In the genomic region with DNA sequence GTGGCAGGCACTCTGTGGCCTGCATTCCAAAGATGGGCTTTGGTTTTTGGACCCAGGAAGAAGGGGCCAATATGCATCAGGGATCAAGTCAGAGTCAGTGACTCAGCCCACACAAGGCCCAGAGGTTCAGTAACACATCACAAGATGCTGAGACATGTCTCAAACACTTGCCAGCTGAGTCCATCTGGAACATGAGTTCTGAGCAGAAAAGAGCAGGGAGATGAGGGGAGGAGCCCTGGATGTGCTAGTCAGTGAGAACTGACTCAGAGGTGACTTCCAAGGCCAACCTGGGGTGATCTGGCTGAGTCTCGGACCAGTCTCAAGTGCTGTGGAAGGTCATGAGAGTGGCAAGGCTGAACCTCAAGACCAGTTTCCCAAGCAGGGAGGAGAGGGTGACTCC, we compare ENCODE assay signal across 9 cellular contexts.
DNase-seq lines count a peak whose midpoint lies in the region; ATAC-seq and TF ChIP-seq lines count a peak whose summit lies in the region.
"Had no signal": no experiment of that assay in that cellular context is flagged by ENCODE, and none has a peak within 500 bp of the region (broad histone marks: within the 10 kb centered on the region; RNA-seq: fewer than 3 reads in every experiment).

No MANE protein-coding gene starts in this region.

- no peaks in the 10 kb centered on the region for H3K36me3 ChIP-seq in hepatocyte (replicated peaks; ENCODE audit: insufficient read depth, low read depth)

- H2AFZ ChIP-seq in hepatocyte: no peak overlapping the region

- H3K4me1 Mint-ChIP-seq in stimulated activated effector memory CD8-positive, alpha-beta T cell treated with anti-CD3 and anti-CD28 coated beads, Interleukin-12 subunit alpha, Interleukin-12 subunit beta, amount 100 ng/mL, for 72 hours: peaks cover 30% of the 10 kb centered on the region
- no peaks in the 10 kb centered on the region for H3K4me1 Mint-ChIP-seq in progenitor cell of endocrine pancreas (ENCODE audit: low read depth)

- no peaks in the 10 kb centered on the region for H3K27me3 Mint-ChIP-seq in progenitor cell of endocrine pancreas

- no peak overlapping the region for H3K27ac Mint-ChIP-seq in stimulated activated effector memory CD8-positive, alpha-beta T cell treated with anti-CD3 and anti-CD28 coated beads, Interleukin-12 subunit alpha, Interleukin-12 subunit beta, amount 100 ng/mL, for 72 hours
- H3K27ac Mint-ChIP-seq in progenitor cell of endocrine pancreas: no peak overlapping the region

- H3K4me3 Mint-ChIP-seq in stimulated activated effector memory CD8-positive, alpha-beta T cell treated with anti-CD3 and anti-CD28 coated beads, Interleukin-12 subunit alpha, Interleukin-12 subunit beta, amount 100 ng/mL, for 72 hours: no peak overlapping the region
- no peak overlapping the region for H3K4me3 Mint-ChIP-seq in progenitor cell of endocrine pancreas (ENCODE audit: low read depth)

- ATAC-seq in stimulated activated effector memory CD8-positive, alpha-beta T cell treated with anti-CD3 and anti-CD28 coated beads, Interleukin-12 subunit alpha, Interleukin-12 subunit beta, amount 100 ng/mL, for 72 hours: peak; percentile 16

- H3K9me3 Mint-ChIP-seq in stimulated activated effector memory CD8-positive, alpha-beta T cell treated with anti-CD3 and anti-CD28 coated beads, Interleukin-12 subunit alpha, Interleukin-12 subunit beta, amount 100 ng/mL, for 72 hours: no peaks in the 10 kb centered on the region
- H3K9me3 Mint-ChIP-seq in progenitor cell of endocrine pancreas (ENCODE audit: low read depth): no peaks in the 10 kb centered on the region

- TF ChIP-seq CTCF in HFF-Myc (IDR thresholded peaks at IDR 0.05; ENCODE audit: low read depth, low read length, missing control alignments): no peak
- no peak for TF ChIP-seq CTCF in astrocyte of the spinal cord (IDR thresholded peaks at IDR 0.05; ENCODE audit: low read depth, low read length)
- no peak for TF ChIP-seq CTCF in hepatocyte (IDR thresholded peaks at IDR 0.05; ENCODE audit: poor library complexity)
- TF ChIP-seq CTCF in progenitor cell of endocrine pancreas (IDR thresholded peaks at IDR 0.05; ENCODE audit: unreplicated experiment): no peak

- peak overlapping the region; percentile 81 for H3K27ac ChIP-seq in hepatocyte

- H3K9me3 ChIP-seq in hepatocyte (ENCODE audit: low read depth): no peaks in the 10 kb centered on the region

- no peaks in the 10 kb centered on the region for H3K36me3 Mint-ChIP-seq in stimulated activated effector memory CD8-positive, alpha-beta T cell treated with anti-CD3 and anti-CD28 coated beads, Interleukin-12 subunit alpha, Interleukin-12 subunit beta, amount 100 ng/mL, for 72 hours
- H3K36me3 Mint-ChIP-seq in progenitor cell of endocrine pancreas (ENCODE audit: insufficient read depth): no peaks in the 10 kb centered on the region

- no peaks in the 10 kb centered on the region for H3K9me2 ChIP-seq in hepatocyte (replicated peaks; ENCODE audit: insufficient read depth)

- no peak overlapping the region for H3K4me2 ChIP-seq in hepatocyte

- WGBS in hepatocyte (ENCODE audit: low lambda C conversion rate, missing lambda C conversion rate): 69% methylated on average over 1 of the region's 1 CpG

- H3K4me1 ChIP-seq in hepatocyte (ENCODE audit: insufficient read depth): no peaks in the 10 kb centered on the region

- H4K20me1 ChIP-seq in hepatocyte (ENCODE audit: insufficient read depth, poor library complexity, severe bottlenecking): no peaks in the 10 kb centered on the region

- H3K79me2 ChIP-seq in hepatocyte: no peaks in the 10 kb centered on the region

- no peaks in the 10 kb centered on the region for H3K27me3 ChIP-seq in hepatocyte

- in situ Hi-C loops in astrocyte of the spinal cord (cut with HindIII; ENCODE audit: low sequenced_read_pairs): no loop called here

- DNase-seq in HFF-Myc (ENCODE audit: extremely low read depth, low read depth): peak; percentile 94
- peak; percentile 91 for DNase-seq in astrocyte of the spinal cord (ENCODE audit: low read depth, low spot score)
- peak; percentile 67 for DNase-seq in hepatocyte (ENCODE audit: low spot score)
- no peak for DNase-seq in stimulated activated effector memory CD8-positive, alpha-beta T cell treated with anti-CD3 and anti-CD28 coated beads, Interleukin-12 subunit alpha, Interleukin-12 subunit beta, amount 100 ng/mL, for 72 hours (ENCODE audit: low spot score in 2 of 2)
- no peak for DNase-seq in occipital lobe (lab: John Stamatoyannopoulos, UW)
- no peak for DNase-seq in progenitor cell of endocrine pancreas (ENCODE audit: low spot score, unreplicated experiment)
- DNase-seq in stimulated activated CD8-positive, alpha-beta memory T cell treated with anti-CD3 and anti-CD28 coated beads, Interleukin-4, amount 100 ng/mL, for 48 hours: no peak
- no peak for DNase-seq in DMS153 (lab: John Stamatoyannopoulos, UW)
- DNase-seq: dorsolateral prefrontal cortex had no signal

- no peak overlapping the region for H3K4me3 ChIP-seq in HFF-Myc (replicated peaks; ENCODE audit: low read depth, low read length)
- no peak overlapping the region for H3K4me3 ChIP-seq in astrocyte of the spinal cord (ENCODE audit: low read depth, low read length)
- H3K4me3 ChIP-seq in hepatocyte: no peak overlapping the region
- H3K4me3 ChIP-seq: dorsolateral prefrontal cortex had no signal

Comparison
In these comparisons a context has a peak if more than half of its experiments do, and no peak if none do; other contexts are left out.
1. DNase-seq: peak in HFF-Myc (single experiment), astrocyte of the spinal cord (single experiment) and hepatocyte (single experiment); none in stimulated activated effector memory CD8-positive, alpha-beta T cell treated with anti-CD3 and anti-CD28 coated beads, Interleukin-12 subunit alpha, Interleukin-12 subunit beta, amount 100 ng/mL, for 72 hours (0 of 2), occipital lobe (single experiment), progenitor cell of endocrine pancreas (single experiment), stimulated activated CD8-positive, alpha-beta memory T cell treated with anti-CD3 and anti-CD28 coated beads, Interleukin-4, amount 100 ng/mL, for 48 hours (single experiment) and DMS153 (single experiment).